Comparison of ENCODE assay signal across 8 cellular contexts in genomic region chr14:70359076-70359424, GRCh38. TPM values are rescaled to one million over a fixed set of nuclear protein-coding genes. Genes with fewer than 3 reads are reported as not detected.
A peak's percentile ranks its signal among the peaks of the same experiment; 100 is the strongest.
DNase-seq lines count a peak whose midpoint lies in the region; ATAC-seq and TF ChIP-seq lines count a peak whose summit lies in the region.

No MANE protein-coding gene starts in this region.

- H3K27me3 ChIP-seq in layer of hippocampus (ENCODE audit: control insufficient read depth, insufficient read depth, low read length): no peaks in the 10 kb centered on the region
- no peaks in the 10 kb centered on the region for H3K27me3 ChIP-seq in thyroid gland

- peak; percentile 22 for ATAC-seq in HG03064 (IDR thresholded peaks at IDR 0.05; ENCODE audit: low read depth, unreplicated experiment)

- peaks cover 29% of the 10 kb centered on the region for H3K4me1 Mint-ChIP-seq in activated naive CD8-positive, alpha-beta T cell treated with anti-CD3 and anti-CD28 coated beads for 36 hours

- peak overlapping the region; percentile 43 to 75 (median 56) for H3K4me3 ChIP-seq in thyroid gland (replicated peaks in 1 of 3)

- peak overlapping the region; percentile 94 for H3K27ac Mint-ChIP-seq in activated naive CD8-positive, alpha-beta T cell treated with anti-CD3 and anti-CD28 coated beads for 36 hours

- peak overlapping the region; percentile 60 for H3K27ac ChIP-seq in layer of hippocampus (ENCODE audit: low read depth, low read length)
- peak overlapping the region; percentile 54 to 69 (median 67) for H3K27ac ChIP-seq in thyroid gland

- H3K9me3 Mint-ChIP-seq in activated naive CD8-positive, alpha-beta T cell treated with anti-CD3 and anti-CD28 coated beads for 36 hours: peaks cover 5% of the 10 kb centered on the region

- intact Hi-C loops in thyroid gland (cut with DNase I): no loop called here

- H3K4me1 ChIP-seq in thyroid gland: peaks cover 8 to 9% of the 10 kb centered on the region in 2 donors

- TF ChIP-seq POLR2A in thyroid gland (IDR thresholded peaks at IDR 0.05): no peak

- no peaks in the 10 kb centered on the region for H3K9me3 ChIP-seq in thyroid gland

- in situ Hi-C loops in GM13977 (cut with MboI; ENCODE audit: low pct_unique_long_range_greater_than_20kb, low sequenced_read_pairs, unreplicated experiment): no loop called here

- no peak for TF ChIP-seq CTCF in GM13977 (IDR thresholded peaks at IDR 0.05; ENCODE audit: extremely low read depth, insufficient read depth, missing control alignments)
- TF ChIP-seq CTCF in thyroid gland (IDR thresholded peaks at IDR 0.05): no peak

- 0 to 2% methylated on average over 14 of the region's 14 CpGs for WGBS in thyroid gland, 2 donors

- DNase-seq in GM13977 (ENCODE audit: low spot score): peak; percentile 11
- no peak for DNase-seq in activated naive CD8-positive, alpha-beta T cell treated with anti-CD3 and anti-CD28 coated beads for 36 hours
- DNase-seq in thyroid gland: no peak
- no peak for DNase-seq in NCI-H82 treated with DMSO at 0.1 percent for 48 hours (lab: John Stamatoyannopoulos, UW; ENCODE audit: unreplicated experiment)
- no peak for DNase-seq in occipital lobe (lab: John Stamatoyannopoulos, UW)
- DNase-seq in A172 (ENCODE audit: low spot score): no peak

- H3K27me3 Mint-ChIP-seq in activated naive CD8-positive, alpha-beta T cell treated with anti-CD3 and anti-CD28 coated beads for 36 hours: no peaks in the 10 kb centered on the region

- H3K4me3 Mint-ChIP-seq in activated naive CD8-positive, alpha-beta T cell treated with anti-CD3 and anti-CD28 coated beads for 36 hours: peak overlapping the region; percentile 99

- peaks cover 24% of the 10 kb centered on the region for H3K36me3 Mint-ChIP-seq in activated naive CD8-positive, alpha-beta T cell treated with anti-CD3 and anti-CD28 coated beads for 36 hours

- no peaks in the 10 kb centered on the region for H3K36me3 ChIP-seq in thyroid gland

RNA-seq across cellular contexts. Expression of gene COX16, which starts 0.4 kb away (rescaled TPM):
- 10 to 100 TPM; 72.7 to 79.5 TPM for total RNA-seq in activated naive CD8-positive, alpha-beta T cell treated with anti-CD3 and anti-CD28 coated beads for 36 hours
- total RNA-seq in thyroid gland (10 to 100 TPM; 28.2 to 49.3 (median 35.3) TPM), occipital lobe (45.4 TPM)
- 61.4 and 85.5 TPM in 2 replicates for total RNA-seq in A172 (2014; rRNA removed; shearing (Covaris generic))

RNA-seq across cellular contexts. Expression of gene SYNJ2BP, which starts 57.8 kb away (rescaled TPM):
- 1 to 10 TPM; 7.3 to 7.8 TPM for total RNA-seq in activated naive CD8-positive, alpha-beta T cell treated with anti-CD3 and anti-CD28 coated beads for 36 hours
- total RNA-seq in thyroid gland (10 to 100 TPM; 28.1 to 44.9 (median 37.7) TPM), occipital lobe (29.8 TPM)
- total RNA-seq in A172 (2014; rRNA removed; shearing (Covaris generic)): 15.7 and 20.3 TPM in 2 replicates
